Comparison of ENCODE assay signal across 11 cellular contexts in genomic region chr19:7941895-7942596, GRCh38. TPM values are rescaled to one million over a fixed set of nuclear protein-coding genes. Genes with fewer than 3 reads are reported as not detected.
A peak's percentile ranks its signal among the peaks of the same experiment; 100 is the strongest.
DNase-seq lines count a peak whose midpoint lies in the region; ATAC-seq and TF ChIP-seq lines count a peak whose summit lies in the region.
"Had no signal": no experiment of that assay in that cellular context is flagged by ENCODE, and none has a peak within 500 bp of the region (broad histone marks: within the 10 kb centered on the region; RNA-seq: fewer than 3 reads in every experiment).

No MANE protein-coding gene starts in this region.

- peak overlapping the region; percentile 80 for H3K4me2 ChIP-seq in SK-N-SH
- H3K4me2 ChIP-seq in OCI-LY3 (ENCODE audit: low read length): peak overlapping the region; percentile 68

- H3K27me3 ChIP-seq in SK-N-SH (ENCODE audit: insufficient read depth) (no peaks in the 10 kb centered on the region), OCI-LY3 (ENCODE audit: low read depth, low read length) (no peaks in the 10 kb centered on the region), WERI-Rb-1 (ENCODE audit: insufficient read depth, low read depth, severe bottlenecking) (no peaks in the 10 kb centered on the region)

- TF ChIP-seq CTCF in SK-N-SH (IDR thresholded peaks at IDR 0.05) (no peak), OCI-LY3 (IDR thresholded peaks at IDR 0.05; ENCODE audit: low read depth, low read length) (no peak), epithelial cell of esophagus (IDR thresholded peaks at IDR 0.05; ENCODE audit: insufficient read depth, low read depth, low read length, missing control alignments) (no peak), retinal pigment epithelial cell (conservative IDR thresholded peaks at IDR 0.05; ENCODE audit: low read depth, low read length) (no peak), WERI-Rb-1 (IDR thresholded peaks at IDR 0.05; ENCODE audit: low read depth, low read length) (no peak)

- ATAC-seq in SK-N-SH treated with all-trans-retinoic acid at 6 μM for 48 hours: no peak
- no peak for ATAC-seq in GM21529 (IDR thresholded peaks at IDR 0.05; ENCODE audit: unreplicated experiment)

- no peaks in the 10 kb centered on the region for H3K9me2 ChIP-seq in SK-N-SH

- TF ChIP-seq EP300 in SK-N-SH (IDR thresholded peaks at IDR 0.05; ENCODE audit: borderline replicate concordance in 1 of 2, low read depth in 1 of 2, low read length in 1 of 2): no peak

- WGBS in SK-N-SH (ENCODE audit: low lambda C conversion rate): 89% methylated on average over 16 of the region's 19 CpGs

- H3K79me2 ChIP-seq in SK-N-SH (ENCODE audit: insufficient read depth) (peaks cover 37% of the 10 kb centered on the region), OCI-LY3 (ENCODE audit: low read length) (peaks cover 52% of the 10 kb centered on the region)

- no peak for TF ChIP-seq RAD21 in SK-N-SH (IDR thresholded peaks at IDR 0.05; ENCODE audit: low read length)

- POLR2A ChIA-PET in SK-N-SH (lab: Yijun Ruan, JAX): interaction anchor here (1.1 kb wide), 1 partner anchor 13 kb away, joined by 4 read pairs; no protein-coding TSS in a partner anchor

- DNase-seq in SK-N-SH (no peak), epithelial cell of esophagus (ENCODE audit: low read depth) (no peak), retinal pigment epithelial cell (ENCODE audit: low read depth) (no peak), DMS53 treated with DMSO at 0.1 percent for 48 hours (lab: John Stamatoyannopoulos, UW; ENCODE audit: unreplicated experiment) (no peak), WERI-Rb-1 (no peak)
- DNase-seq: activated CD4-positive, CD25-positive, alpha-beta regulatory T cell treated with anti-CD3 and anti-CD28 coated beads, Interleukin-2, amount 50 U/mL, for 72 hours; NCI-H2107; nucleus accumbens had no signal

- no peaks in the 10 kb centered on the region for H4K20me1 ChIP-seq in SK-N-SH (ENCODE audit: insufficient read depth)
- no peaks in the 10 kb centered on the region for H4K20me1 ChIP-seq in OCI-LY3 (ENCODE audit: insufficient read depth, low read length)

- H3K4me3 ChIP-seq in SK-N-SH (ENCODE audit: low read depth in 2 of 2, low read length in 1 of 2) (peak overlapping the region in 1 of 2 experiments; percentile 74; a peak in 2 of 4 replicates), OCI-LY3 (ENCODE audit: low read length) (peak overlapping the region; percentile 91), epithelial cell of esophagus (ENCODE audit: low read length) (peak overlapping the region; percentile 96), retinal pigment epithelial cell (ENCODE audit: low read length) (peak overlapping the region; percentile 95), WERI-Rb-1 (ENCODE audit: low read depth, low read length) (no peak overlapping the region)

- H3F3A ChIP-seq in SK-N-SH (replicated peaks; ENCODE audit: insufficient read depth): peaks cover 11% of the 10 kb centered on the region

- CTCF ChIA-PET in SK-N-SH (lab: Yijun Ruan, JAX): interaction anchor here (1.3 to 4.4 kb wide), 2 partner anchors 13 to 19 kb away, joined by 5 to 69 read pairs; partner anchors contain the start of gene CTXN1

- H3K9ac ChIP-seq in SK-N-SH (peak overlapping the region; percentile 87; the same call in 1 of the 2 replicates), OCI-LY3 (ENCODE audit: low read length) (peak overlapping the region; percentile 98; the same call in 1 of the 2 replicates)

- no peaks in the 10 kb centered on the region for H3K9me3 ChIP-seq in SK-N-SH
- no peaks in the 10 kb centered on the region for H3K9me3 ChIP-seq in OCI-LY3 (ENCODE audit: insufficient read depth, low read length)
- H3K9me3 ChIP-seq in WERI-Rb-1 (ENCODE audit: severe bottlenecking): no peaks in the 10 kb centered on the region

- H3K36me3 ChIP-seq in SK-N-SH (replicated peaks in 1 of 2; ENCODE audit: control insufficient read depth in 1 of 2, insufficient read depth in 2 of 2, low read length in 1 of 2): peaks cover 19 to 22% of the 10 kb centered on the region in 2 experiments
- H3K36me3 ChIP-seq in OCI-LY3 (replicated peaks; ENCODE audit: low read depth, low read length): peaks cover 27% of the 10 kb centered on the region
- peaks cover 48% of the 10 kb centered on the region for H3K36me3 ChIP-seq in WERI-Rb-1

- H3K4me1 ChIP-seq in SK-N-SH (ENCODE audit: control insufficient read depth in 1 of 2, insufficient read depth in 2 of 2, low read depth in 1 of 2, low read length in 1 of 2) (peaks cover 0 to 6% of the 10 kb centered on the region in 2 experiments; a peak in 1 of 4 replicates), OCI-LY3 (ENCODE audit: low read length) (peaks cover 11% of the 10 kb centered on the region)

- H3K27ac ChIP-seq in SK-N-SH (ENCODE audit: low read depth in 2 of 2, low read length in 1 of 2) (no peak overlapping the region), OCI-LY3 (ENCODE audit: low read length) (no peak overlapping the region), WERI-Rb-1 (no peak overlapping the region)

- H2AFZ ChIP-seq in SK-N-SH (ENCODE audit: low read depth) (no peak overlapping the region), OCI-LY3 (ENCODE audit: low read depth, low read length) (no peak overlapping the region)

TF ChIP-seq in SK-N-SH, 30 proteins besides CTCF, POLR2A, EP300 and RAD21 (continues in another document):
- TF ChIP-seq FOXJ3 (CRISPR knock-in tag; IDR thresholded peaks at IDR 0.05) (no peak), IRF3 (IDR thresholded peaks at IDR 0.05; ENCODE audit: low read depth, low read length) (no peak), CHD2 (IDR thresholded peaks at IDR 0.05; ENCODE audit: low read length, partially characterized antibody) (no peak), MAX (IDR thresholded peaks at IDR 0.05; ENCODE audit: low read depth) (no peak), FOSL2 (IDR thresholded peaks at IDR 0.05; ENCODE audit: borderline replicate concordance, low read depth) (no peak), FOXM1 (IDR thresholded peaks at IDR 0.05; ENCODE audit: low read depth) (no peak), RXRA (IDR thresholded peaks at IDR 0.05; ENCODE audit: borderline replicate concordance, low read depth) (no peak), SIN3A (IDR thresholded peaks at IDR 0.05; ENCODE audit: borderline replicate concordance, low read depth, low read length) (no peak), JUND (IDR thresholded peaks at IDR 0.05) (no peak)

TF ChIP-seq in SK-N-SH treated with all-trans-retinoic acid at 6 μM for 48 hours, 23 proteins besides CTCF, POLR2A, EP300 and RAD21 (continues in another document):
- TF ChIP-seq PPARA (CRISPR knock-in tag; IDR thresholded peaks at IDR 0.05; ENCODE audit: borderline replicate concordance) (no peak), TOX (CRISPR knock-in tag; IDR thresholded peaks at IDR 0.05; ENCODE audit: borderline replicate concordance) (no peak), ISL1 (CRISPR knock-in tag; IDR thresholded peaks at IDR 0.05) (no peak), PATZ1 (CRISPR knock-in tag; IDR thresholded peaks at IDR 0.05; ENCODE audit: borderline replicate concordance) (no peak), RARB (CRISPR knock-in tag; IDR thresholded peaks at IDR 0.05) (no peak), ZNF70 (CRISPR knock-in tag; IDR thresholded peaks at IDR 0.05) (no peak), ZNF565 (CRISPR knock-in tag; conservative IDR thresholded peaks at IDR 0.05; ENCODE audit: low read depth) (no peak), ZNF8 (CRISPR knock-in tag; IDR thresholded peaks at IDR 0.05) (no peak), TCF4 (CRISPR knock-in tag; IDR thresholded peaks at IDR 0.05; ENCODE audit: borderline replicate concordance) (no peak)
- TF ChIP-seq, protein P1, sequence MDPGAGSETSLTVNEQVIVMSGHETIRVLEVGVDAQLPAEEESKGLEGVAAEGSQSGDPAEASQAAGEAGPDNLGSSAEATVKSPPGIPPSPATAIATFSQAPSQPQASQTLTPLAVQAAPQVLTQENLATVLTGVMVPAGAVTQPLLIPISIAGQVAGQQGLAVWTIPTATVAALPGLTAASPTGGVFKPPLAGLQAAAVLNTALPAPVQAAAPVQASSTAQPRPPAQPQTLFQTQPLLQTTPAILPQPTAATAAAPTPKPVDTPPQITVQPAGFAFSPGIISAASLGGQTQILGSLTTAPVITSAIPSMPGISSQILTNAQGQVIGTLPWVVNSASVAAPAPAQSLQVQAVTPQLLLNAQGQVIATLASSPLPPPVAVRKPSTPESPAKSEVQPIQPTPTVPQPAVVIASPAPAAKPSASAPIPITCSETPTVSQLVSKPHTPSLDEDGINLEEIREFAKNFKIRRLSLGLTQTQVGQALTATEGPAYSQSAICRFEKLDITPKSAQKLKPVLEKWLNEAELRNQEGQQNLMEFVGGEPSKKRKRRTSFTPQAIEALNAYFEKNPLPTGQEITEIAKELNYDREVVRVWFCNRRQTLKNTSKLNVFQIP (CRISPR knock-in tag; IDR thresholded peaks at IDR 0.05; ENCODE audit: borderline replicate concordance, low read depth): no peak

RNA-seq across cellular contexts. Expression of gene TIMM44, which starts 1.4 kb away (rescaled TPM):
- 49.7 and 50.9 TPM in 2 replicates for polyA plus RNA-seq in SK-N-SH (2012; rRNA removed)
- polyA plus RNA-seq in SK-N-SH (2012; cell fraction: cytosol; rRNA removed): 37.0 and 38.1 TPM in 2 replicates
- polyA plus RNA-seq in SK-N-SH (2012; cell fraction: nucleus; rRNA removed): 97.2 and 112 TPM in 2 replicates

RNA-seq across cellular contexts. Expression of gene CTXN1, which starts 16.1 kb away (rescaled TPM):
- polyA plus RNA-seq in SK-N-SH (2012; rRNA removed): 28.3 and 53.8 TPM in 2 replicates
- 26.2 and 42.1 TPM in 2 replicates for polyA plus RNA-seq in SK-N-SH (2012; cell fraction: cytosol; rRNA removed)
- polyA plus RNA-seq in SK-N-SH (2012; cell fraction: nucleus; rRNA removed): 29.2 and 60.3 TPM in 2 replicates

RNA-seq across cellular contexts. Expression of gene SNAPC2, which starts 21.9 kb away (rescaled TPM):
- polyA plus RNA-seq in SK-N-SH (2012; rRNA removed): 29.7 and 38.7 TPM in 2 replicates
- polyA plus RNA-seq in SK-N-SH (2012; cell fraction: cytosol; rRNA removed): 15.2 and 23.9 TPM in 2 replicates
- 26.0 and 28.6 TPM in 2 replicates for polyA plus RNA-seq in SK-N-SH (2012; cell fraction: nucleus; rRNA removed)

RNA-seq across cellular contexts. Expression of gene TGFBR3L, which starts 27.4 kb away (rescaled TPM):
- 0.78 and 0.87 TPM in 2 replicates for polyA plus RNA-seq in SK-N-SH (2012; rRNA removed)
- 0.71 and 0.79 TPM in 2 replicates for polyA plus RNA-seq in SK-N-SH (2012; cell fraction: cytosol; rRNA removed)
- 2.3 and 5.0 TPM in 2 replicates for polyA plus RNA-seq in SK-N-SH (2012; cell fraction: nucleus; rRNA removed)

RNA-seq across cellular contexts. Expression of gene MAP2K7, which starts 38.4 kb away (rescaled TPM):
- 13.0 and 13.6 TPM in 2 replicates for polyA plus RNA-seq in SK-N-SH (2012; rRNA removed)
- 6.2 and 9.7 TPM in 2 replicates for polyA plus RNA-seq in SK-N-SH (2012; cell fraction: cytosol; rRNA removed)
- polyA plus RNA-seq in SK-N-SH (2012; cell fraction: nucleus; rRNA removed): 49.6 and 65.3 TPM in 2 replicates
